ENCODE assay signal across 19 cellular contexts in genomic region chr18:23279931-23280330, GRCh38.
DNase-seq lines count a peak whose midpoint lies in the region; ATAC-seq, FAIRE-seq and TF ChIP-seq lines count a peak whose summit lies in the region.
"Had no signal": no experiment of that assay in that cellular context is flagged by ENCODE, and none has a peak within 500 bp of the region (broad histone marks: within the 10 kb centered on the region; RNA-seq: fewer than 3 reads in every experiment).

No MANE protein-coding gene starts in this region.

- no peak overlapping the region for H3K4me3 Mint-ChIP-seq in mesothelial cell of epicardium
- no peak overlapping the region for H3K4me3 Mint-ChIP-seq in activated T-helper 17 cell treated with anti-CD3 and anti-CD28 coated beads, Interleukin-2, amount 50 U/mL, for 72 hours
- H3K4me3 Mint-ChIP-seq: B cell; CD4-positive, alpha-beta T cell had no signal

- H3K4me2 ChIP-seq in PC-3 (ENCODE audit: low read length) (no peak overlapping the region), K562 (ENCODE audit: insufficient read depth, low read length) (no peak overlapping the region), trophoblast cell (ENCODE audit: low read length) (no peak overlapping the region)
- H3K4me2 ChIP-seq: PC-9 had no signal

- no peaks in the 10 kb centered on the region for H3K36me3 ChIP-seq in PC-3 (ENCODE audit: low read depth, low read length)
- no peaks in the 10 kb centered on the region for H3K36me3 ChIP-seq in K562 (ENCODE audit: control insufficient read depth, insufficient read depth, low read length)
- H3K36me3 ChIP-seq in trophoblast cell (ENCODE audit: control insufficient read depth in 1 of 2, insufficient read depth in 2 of 2, low read length in 2 of 2) = no peaks in the 10 kb centered on the region

- TF ChIP-seq RAD21 in K562 (CRISPR knock-in tag; conservative IDR thresholded peaks at IDR 0.05 in 1 of 2, IDR thresholded peaks at IDR 0.05 in 1 of 2) = no peak

- H3K27ac Mint-ChIP-seq in mesothelial cell of epicardium = no peak overlapping the region
- H3K27ac Mint-ChIP-seq in activated T-helper 17 cell treated with anti-CD3 and anti-CD28 coated beads, Interleukin-2, amount 50 U/mL, for 72 hours = no peak overlapping the region
- H3K27ac Mint-ChIP-seq: B cell; CD4-positive, alpha-beta T cell had no signal

- H3K18ac ChIP-seq in trophoblast cell (ENCODE audit: low read length) = no peak overlapping the region

- H2AFZ ChIP-seq in PC-3 (ENCODE audit: low read length) (no peak overlapping the region), K562 (ENCODE audit: low read depth, low read length) (no peak overlapping the region), trophoblast cell (ENCODE audit: insufficient read depth, low read length, poor library complexity) (no peak overlapping the region)
- H2AFZ ChIP-seq: PC-9 had no signal

- peak overlapping the region; percentile 5 for H3K14ac ChIP-seq in trophoblast cell (ENCODE audit: low read length)

- H3K79me1 ChIP-seq in trophoblast cell (ENCODE audit: low read length) = peaks cover 17% of the 10 kb centered on the region

- H3K79me2 ChIP-seq in PC-3 (ENCODE audit: low read length) (no peaks in the 10 kb centered on the region), K562 (ENCODE audit: control insufficient read depth, insufficient read depth, low read length) (no peaks in the 10 kb centered on the region), trophoblast cell (ENCODE audit: control insufficient read depth, insufficient read depth, low read length, poor library complexity) (peaks cover 2% of the 10 kb centered on the region)

- FAIRE-seq in K562 (lab: Jason Lieb, UNC) = no peak
- FAIRE-seq: G401.6, GM12892, GM19239 had no signal

- H4K12ac ChIP-seq in trophoblast cell (ENCODE audit: low read depth, low read length) = no peak overlapping the region

- H3K27me3 Mint-ChIP-seq in mesothelial cell of epicardium (ENCODE audit: low read depth) = no peaks in the 10 kb centered on the region
- H3K27me3 Mint-ChIP-seq in activated T-helper 17 cell treated with anti-CD3 and anti-CD28 coated beads, Interleukin-2, amount 50 U/mL, for 72 hours = no peaks in the 10 kb centered on the region
- H3K27me3 Mint-ChIP-seq: B cell; CD4-positive, alpha-beta T cell had no signal

- peaks cover 9% of the 10 kb centered on the region for H3K4me1 Mint-ChIP-seq in mesothelial cell of epicardium
- peaks cover 11% of the 10 kb centered on the region for H3K4me1 Mint-ChIP-seq in activated T-helper 17 cell treated with anti-CD3 and anti-CD28 coated beads, Interleukin-2, amount 50 U/mL, for 72 hours

- H3K27me3 ChIP-seq in PC-3 (ENCODE audit: low read length) (no peaks in the 10 kb centered on the region), K562 (ENCODE audit: control insufficient read depth in 2 of 2, insufficient read depth in 2 of 2, low read length in 2 of 2) (no peaks in the 10 kb centered on the region), trophoblast cell (ENCODE audit: insufficient read depth, low read length) (no peaks in the 10 kb centered on the region)

- no peaks in the 10 kb centered on the region for H3F3A ChIP-seq in PC-3 (ENCODE audit: low read length, unreplicated experiment)

- H3K9me2 ChIP-seq in PC-3 (replicated peaks; ENCODE audit: low read length) = no peaks in the 10 kb centered on the region

- no peak overlapping the region for H2BK120ac ChIP-seq in trophoblast cell (ENCODE audit: insufficient read depth, low read length, poor library complexity)

- H3K4me1 ChIP-seq in PC-3 (ENCODE audit: insufficient read depth, low read length) (peaks cover 47% of the 10 kb centered on the region), K562 (replicated peaks in 1 of 2; ENCODE audit: control insufficient read depth in 2 of 2, insufficient read depth in 2 of 2, low read length in 2 of 2) (peaks cover 4 to 5% of the 10 kb centered on the region in 2 experiments; a peak in 2 of 5 replicates), trophoblast cell (ENCODE audit: control insufficient read depth in 1 of 2, insufficient read depth in 2 of 2, low read length in 2 of 2) (peaks cover 20 to 29% of the 10 kb centered on the region in 2 experiments)

- no peak overlapping the region for H3K23ac ChIP-seq in trophoblast cell (ENCODE audit: low read length)

- H3K9me3 Mint-ChIP-seq in mesothelial cell of epicardium = peaks cover 16% of the 10 kb centered on the region
- no peaks in the 10 kb centered on the region for H3K9me3 Mint-ChIP-seq in activated T-helper 17 cell treated with anti-CD3 and anti-CD28 coated beads, Interleukin-2, amount 50 U/mL, for 72 hours

- no peak overlapping the region for H4K8ac ChIP-seq in trophoblast cell (ENCODE audit: low read depth, low read length)

- TF ChIP-seq EP300 in K562 (IDR thresholded peaks at IDR 0.05; ENCODE audit: low read length) = no peak

- peak overlapping the region; percentile 26 for H4K91ac ChIP-seq in trophoblast cell (ENCODE audit: low read depth, low read length)

- no peak overlapping the region for H3K4ac ChIP-seq in trophoblast cell (ENCODE audit: low read depth, low read length)

- H3K9ac ChIP-seq in PC-3 (ENCODE audit: low read length) (no peak overlapping the region), K562 (ENCODE audit: insufficient read depth in 1 of 2, low read depth in 2 of 2, low read length in 2 of 2) (peak overlapping the region in 1 of 2 experiments; percentile 55; a peak in 1 of 4 replicates), trophoblast cell (ENCODE audit: low read length) (no peak overlapping the region)

- H3K9me1 ChIP-seq in K562 (ENCODE audit: control insufficient read depth, insufficient read depth, low read length) = no peaks in the 10 kb centered on the region

- BruUV-seq in PC-3 (replicated peaks; lab: Mats Ljungman, UMichigan) = no TSS peak
- BruUV-seq in K562 (replicated peaks; lab: Mats Ljungman, UMichigan) = no TSS peak

- DNase-seq in PC-3 (peak; percentile 10), K562 (ENCODE audit: extremely low read depth in 1 of 4, low spot score in 3 of 4) (no peak), left colon (no peak), trophoblast cell (no peak), mesothelial cell of epicardium (ENCODE audit: low spot score in 2 of 2, unreplicated experiment in 2 of 2) (no peak)
- DNase-seq in activated CD8-positive, alpha-beta memory T cell treated with anti-CD3 and anti-CD28 coated beads for 24 hours = no peak
- DNase-seq: Calu3; CD4-positive, alpha-beta T cell; DMS79; KG1; NCI-H1092; NCI-H1694; PC-9 had no signal

- H3K27ac ChIP-seq in PC-3 (ENCODE audit: low read length) (no peak overlapping the region), K562 (ENCODE audit: extremely low read depth, low read depth, low read length) (no peak overlapping the region), trophoblast cell (ENCODE audit: low read depth, low read length) (no peak overlapping the region)
- H3K27ac ChIP-seq: PC-9 had no signal

- no peak for ATAC-seq in PC-3
- ATAC-seq in K562 = peak; percentile 17; the same call in 1 of the 3 replicates
- peak; percentile 43 for ATAC-seq in left colon
- ATAC-seq in activated T-helper 17 cell treated with anti-CD3 and anti-CD28 coated beads, Interleukin-2, amount 50 U/mL, for 72 hours (replicated peaks) = no peak
- ATAC-seq: Right ventricle myocardium inferior had no signal

- peak overlapping the region; percentile 21 for H2AK5ac ChIP-seq in trophoblast cell (ENCODE audit: low read length)

- no peak for TF ChIP-seq POLR2A in K562 (conservative IDR thresholded peaks at IDR 0.05)

- intact Hi-C loops in PC-3 (cut with micrococcal nuclease) = loop anchor here (5.0 kb wide), 1 partner anchor 148 kb away; no protein-coding TSS in a partner anchor
- intact Hi-C loops in K562 (cut with micrococcal nuclease) = no loop called here
- intact Hi-C loops in left colon (cut with DNase I, micrococcal nuclease) = no loop called here

- CTCF ChIA-PET in PC-3 (lab: Charles Lee) (no interaction called here), K562 (lab: Yijun Ruan, JAX; ENCODE audit: low intra/inter-chr PET ratio) (no interaction called here)

- H4K20me1 ChIP-seq in PC-3 (ENCODE audit: low read length) (no peaks in the 10 kb centered on the region), K562 (replicated peaks; ENCODE audit: control insufficient read depth, insufficient read depth, low read length) (no peaks in the 10 kb centered on the region)

- no peak overlapping the region for H2BK5ac ChIP-seq in trophoblast cell (ENCODE audit: low read depth, low read length, poor library complexity)

- in situ Hi-C loops in K562 (cut with MboI) = no loop called here

- peak overlapping the region; percentile 6 for H2BK12ac ChIP-seq in trophoblast cell (ENCODE audit: low read length)

- TF ChIP-seq CTCF in PC-3 (conservative IDR thresholded peaks at IDR 0.05; ENCODE audit: low read depth, low read length) = no peak
- no peak for TF ChIP-seq CTCF in K562 (IDR thresholded peaks at IDR 0.05 in 2 of 3, conservative IDR thresholded peaks at IDR 0.05 in 1 of 3; ENCODE audit: insufficient read depth in 2 of 3, low read depth in 1 of 3, low read length in 3 of 3)
- TF ChIP-seq CTCF in mesothelial cell of epicardium (IDR thresholded peaks at IDR 0.05; ENCODE audit: unreplicated experiment) = no peak

- H3K4me3 ChIP-seq in PC-3 (ENCODE audit: low read length) (no peak overlapping the region), K562 (no peak overlapping the region), trophoblast cell (ENCODE audit: low read depth, low read length) (no peak overlapping the region)
- H3K4me3 ChIP-seq: PC-9 had no signal

- 67% methylated on average over 12 of the region's 12 CpGs for WGBS in K562 (ENCODE audit: insufficient coverage, low coverage, missing lambda C conversion rate)
- no CpG with 5 or more reads among the region's 12 CpGs for WGBS in trophoblast cell (ENCODE audit: extremely low coverage, insufficient coverage, insufficient read length)

- POLR2A ChIA-PET in PC-3 (lab: Charles Lee; ENCODE audit: unreplicated experiment) = no interaction called here
- POLR2A ChIA-PET in K562 (lab: Yijun Ruan, JAX) = no interaction called here

- peaks cover 14% of the 10 kb centered on the region for H3K36me3 Mint-ChIP-seq in mesothelial cell of epicardium
- no peaks in the 10 kb centered on the region for H3K36me3 Mint-ChIP-seq in activated T-helper 17 cell treated with anti-CD3 and anti-CD28 coated beads, Interleukin-2, amount 50 U/mL, for 72 hours (ENCODE audit: low read depth)

- H3K9me3 ChIP-seq in PC-3 (ENCODE audit: low read length) (no peaks in the 10 kb centered on the region), K562 (replicated peaks; ENCODE audit: control insufficient read depth, insufficient read depth, low read depth, low read length) (no peaks in the 10 kb centered on the region), trophoblast cell (ENCODE audit: insufficient read depth, low read depth, low read length) (peaks cover 5% of the 10 kb centered on the region)

TF ChIP-seq in K562, 482 proteins besides CTCF, POLR2A, EP300 and RAD21 (continues in another document):
- TF ChIP-seq ZNF133 (CRISPR knock-in tag; IDR thresholded peaks at IDR 0.05) = no peak
- TF ChIP-seq ZBTB7A (IDR thresholded peaks at IDR 0.05; ENCODE audit: borderline replicate concordance, control insufficient read depth, low read depth, low read length) = no peak
- TF ChIP-seq ZNF764 (CRISPR knock-in tag; IDR thresholded peaks at IDR 0.05; ENCODE audit: low read depth) = no peak
- TF ChIP-seq ZNF644 (tag; IDR thresholded peaks at IDR 0.05; ENCODE audit: low read depth) = no peak

Comparison
In these comparisons a context has a peak if more than half of its experiments do, and no peak if none do; other contexts are left out.
1. ATAC-seq: peak in K562 (single experiment) and left colon (single experiment); none in PC-3 (single experiment) and activated T-helper 17 cell treated with anti-CD3 and anti-CD28 coated beads, Interleukin-2, amount 50 U/mL, for 72 hours (single experiment).